Comparison of ENCODE assay signal across 14 cellular contexts in genomic region chr17:76402711-76403110, GRCh38. TPM values are rescaled to one million over a fixed set of nuclear protein-coding genes. Genes with fewer than 3 reads are reported as not detected.
DNase-seq lines count a peak whose midpoint lies in the region; ATAC-seq and TF ChIP-seq lines count a peak whose summit lies in the region.
"Had no signal": no experiment of that assay in that cellular context is flagged by ENCODE, and none has a peak within 500 bp of the region (broad histone marks: within the 10 kb centered on the region; RNA-seq: fewer than 3 reads in every experiment).

No MANE protein-coding gene starts in this region.

- 96 to 100% methylated on average over 1 to 5 of the region's 5 CpGs for WGBS in endodermal cell (ENCODE audit: insufficient coverage in 1 of 2, insufficient read length in 1 of 2), 2 experiments

- no peaks in the 10 kb centered on the region for H3K4me1 Mint-ChIP-seq in activated T-cell treated with anti-CD3 and anti-CD28 coated beads, Interleukin-2, amount 50 U/mL, for 24 hours (ENCODE audit: low read depth)
- no peaks in the 10 kb centered on the region for H3K4me1 Mint-ChIP-seq in activated T-cell treated with anti-CD3 and anti-CD28 coated beads, Interleukin-2, amount 50 U/mL, for 72 hours (ENCODE audit: low read depth)
- H3K4me1 Mint-ChIP-seq in stimulated activated naive B cell treated with anti-CD40 and anti-IgM and Interleukin-4, amounts not matched to agents 10 μg/mL and 1 μg/mL and 100 μg/mL, for 72 hours, result peaks cover 26 to 42% of the 10 kb centered on the region in 2 donors
- H3K4me1 Mint-ChIP-seq in endodermal cell (no peaks in the 10 kb centered on the region), chondrocyte (ENCODE audit: low read depth) (peaks cover 7% of the 10 kb centered on the region)

- peaks cover 53% of the 10 kb centered on the region for H3K36me3 ChIP-seq in endodermal cell (ENCODE audit: control insufficient read depth, insufficient read depth, low read length)

- no peaks in the 10 kb centered on the region for H3K9me3 ChIP-seq in endodermal cell (ENCODE audit: control insufficient read depth, low read length)
- H3K9me3 ChIP-seq: BLaER1 treated with 17β-estradiol and CSF1 and Interleukin-3, amounts not matched to agents 10 nM and 100 nM had no signal

- no peak overlapping the region for H3K9ac ChIP-seq in endodermal cell (ENCODE audit: extremely low read depth, low read length, poor library complexity, severe bottlenecking)
- H3K9ac ChIP-seq: BLaER1 treated with 17β-estradiol and CSF1 and Interleukin-3, amounts not matched to agents 10 nM and 100 nM had no signal

- peaks cover 80% of the 10 kb centered on the region for H3K36me3 Mint-ChIP-seq in activated T-cell treated with anti-CD3 and anti-CD28 coated beads, Interleukin-2, amount 50 U/mL, for 24 hours (ENCODE audit: low read depth)
- peaks cover 2 to 11% of the 10 kb centered on the region in 2 donors for H3K36me3 Mint-ChIP-seq in activated T-cell treated with anti-CD3 and anti-CD28 coated beads, Interleukin-2, amount 50 U/mL, for 72 hours (ENCODE audit: insufficient read depth in 2 of 2)
- H3K36me3 Mint-ChIP-seq in stimulated activated naive B cell treated with anti-CD40 and anti-IgM and Interleukin-4, amounts not matched to agents 10 μg/mL and 1 μg/mL and 100 μg/mL, for 72 hours, result peaks cover 53 to 71% of the 10 kb centered on the region in 2 donors
- peaks cover 60% of the 10 kb centered on the region for H3K36me3 Mint-ChIP-seq in endodermal cell (ENCODE audit: low read depth)
- H3K36me3 Mint-ChIP-seq in chondrocyte (ENCODE audit: low read depth), result peaks cover 36% of the 10 kb centered on the region

- POLR2A ChIA-PET in RWPE1 (lab: Yijun Ruan, JAX; ENCODE audit: low non-redundant PET), result no interaction called here

- H3K27ac Mint-ChIP-seq in activated T-cell treated with anti-CD3 and anti-CD28 coated beads, Interleukin-2, amount 50 U/mL, for 24 hours, result peak overlapping the region; percentile 34
- H3K27ac Mint-ChIP-seq in activated T-cell treated with anti-CD3 and anti-CD28 coated beads, Interleukin-2, amount 50 U/mL, for 72 hours, result no peak overlapping the region
- H3K27ac Mint-ChIP-seq in stimulated activated naive B cell treated with anti-CD40 and anti-IgM and Interleukin-4, amounts not matched to agents 10 μg/mL and 1 μg/mL and 100 μg/mL, for 72 hours, result peak overlapping the region; percentile 2
- H3K27ac Mint-ChIP-seq in endodermal cell (no peak overlapping the region), chondrocyte (ENCODE audit: unreplicated experiment) (no peak overlapping the region)
- H3K27ac Mint-ChIP-seq: CD4-positive, CD25-positive, alpha-beta regulatory T cell had no signal

- CTCF ChIA-PET in RWPE1 (lab: Yijun Ruan, JAX), result interaction anchor here (0.7 kb wide), 1 partner anchor 195 kb away, joined by 3 read pairs; no protein-coding TSS in a partner anchor

- H3K9me3 Mint-ChIP-seq in activated T-cell treated with anti-CD3 and anti-CD28 coated beads, Interleukin-2, amount 50 U/mL, for 24 hours, result no peaks in the 10 kb centered on the region
- H3K9me3 Mint-ChIP-seq in activated T-cell treated with anti-CD3 and anti-CD28 coated beads, Interleukin-2, amount 50 U/mL, for 72 hours, result no peaks in the 10 kb centered on the region
- no peaks in the 10 kb centered on the region for H3K9me3 Mint-ChIP-seq in stimulated activated naive B cell treated with anti-CD40 and anti-IgM and Interleukin-4, amounts not matched to agents 10 μg/mL and 1 μg/mL and 100 μg/mL, for 72 hours
- H3K9me3 Mint-ChIP-seq in endodermal cell (no peaks in the 10 kb centered on the region), chondrocyte (ENCODE audit: low read depth) (no peaks in the 10 kb centered on the region)
- H3K9me3 Mint-ChIP-seq: H9 had no signal

- H3K4me1 ChIP-seq in endodermal cell (ENCODE audit: control insufficient read depth, insufficient read depth, low read length), result no peaks in the 10 kb centered on the region

- no peak for DNase-seq in activated T-cell treated with anti-CD3 and anti-CD28 coated beads, Interleukin-2, amount 50 U/mL, for 24 hours
- DNase-seq in activated T-cell treated with anti-CD3 and anti-CD28 coated beads, Interleukin-2, amount 50 U/mL, for 72 hours, result no peak
- DNase-seq in RWPE1 (ENCODE audit: low spot score), result no peak
- DNase-seq in myocyte (ENCODE audit: low read depth), result peak; percentile 57
- no peak for DNase-seq in stimulated activated naive B cell treated with anti-CD40 and anti-IgM and Interleukin-4, amounts not matched to agents 10 μg/mL and 1 μg/mL and 100 μg/mL, for 72 hours
- no peak for DNase-seq in endodermal cell
- DNase-seq in chondrocyte (ENCODE audit: low spot score), result no peak
- DNase-seq: ACHN; CD4-positive, CD25-positive, alpha-beta regulatory T cell; DMS53; GF-D8; GOT3; H9 had no signal

- H3K4me3 Mint-ChIP-seq in activated T-cell treated with anti-CD3 and anti-CD28 coated beads, Interleukin-2, amount 50 U/mL, for 24 hours, result no peak overlapping the region
- no peak overlapping the region for H3K4me3 Mint-ChIP-seq in activated T-cell treated with anti-CD3 and anti-CD28 coated beads, Interleukin-2, amount 50 U/mL, for 72 hours
- no peak overlapping the region for H3K4me3 Mint-ChIP-seq in stimulated activated naive B cell treated with anti-CD40 and anti-IgM and Interleukin-4, amounts not matched to agents 10 μg/mL and 1 μg/mL and 100 μg/mL, for 72 hours
- H3K4me3 Mint-ChIP-seq in endodermal cell (no peak overlapping the region), chondrocyte (ENCODE audit: unreplicated experiment) (no peak overlapping the region)
- H3K4me3 Mint-ChIP-seq: CD4-positive, CD25-positive, alpha-beta regulatory T cell; H9 had no signal

- H3K27ac ChIP-seq in RWPE1 (0 out of 2 replicates have a peak overlapping the region, but pooled peaks have one; percentile 1), endodermal cell (ENCODE audit: low read depth, low read length) (no peak overlapping the region)
- H3K27ac ChIP-seq: BLaER1 treated with 17β-estradiol and CSF1 and Interleukin-3, amounts not matched to agents 10 nM and 100 nM had no signal

- no peak overlapping the region for H3K4me3 ChIP-seq in endodermal cell (ENCODE audit: low read length)
- H3K4me3 ChIP-seq: BLaER1 treated with 17β-estradiol and CSF1 and Interleukin-3, amounts not matched to agents 10 nM and 100 nM had no signal

- TF ChIP-seq CTCF in RWPE1 (conservative IDR thresholded peaks at IDR 0.05; ENCODE audit: low read depth) (no peak), endodermal cell (conservative IDR thresholded peaks at IDR 0.05) (no peak), chondrocyte (IDR thresholded peaks at IDR 0.05) (no peak)

- H3K27me3 Mint-ChIP-seq in activated T-cell treated with anti-CD3 and anti-CD28 coated beads, Interleukin-2, amount 50 U/mL, for 24 hours, result no peaks in the 10 kb centered on the region
- H3K27me3 Mint-ChIP-seq in activated T-cell treated with anti-CD3 and anti-CD28 coated beads, Interleukin-2, amount 50 U/mL, for 72 hours (ENCODE audit: low read depth), result no peaks in the 10 kb centered on the region
- H3K27me3 Mint-ChIP-seq in stimulated activated naive B cell treated with anti-CD40 and anti-IgM and Interleukin-4, amounts not matched to agents 10 μg/mL and 1 μg/mL and 100 μg/mL, for 72 hours, result no peaks in the 10 kb centered on the region
- H3K27me3 Mint-ChIP-seq in endodermal cell (ENCODE audit: insufficient read depth), result no peaks in the 10 kb centered on the region
- no peaks in the 10 kb centered on the region for H3K27me3 Mint-ChIP-seq in chondrocyte (ENCODE audit: low read depth)
- H3K27me3 Mint-ChIP-seq: CD4-positive, CD25-positive, alpha-beta regulatory T cell had no signal

- H3K27me3 ChIP-seq in endodermal cell (ENCODE audit: control insufficient read depth, insufficient read depth, low read length, poor library complexity, severe bottlenecking), result no peaks in the 10 kb centered on the region
- H3K27me3 ChIP-seq: BLaER1 treated with 17β-estradiol and CSF1 and Interleukin-3, amounts not matched to agents 10 nM and 100 nM had no signal

- no peak for ATAC-seq in activated T-cell treated with anti-CD3 and anti-CD28 coated beads, Interleukin-2, amount 50 U/mL, for 72 hours (replicated peaks in 1 of 2)
- ATAC-seq in stimulated activated naive B cell treated with anti-CD40 and anti-IgM and Interleukin-4, amounts not matched to agents 10 μg/mL and 1 μg/mL and 100 μg/mL, for 72 hours (replicated peaks), result no peak

RNA-seq across cellular contexts. Expression of gene SPHK1, which starts 18.3 kb away (rescaled TPM):
- 10 to 100 TPM; 11.6 to 13.9 TPM for total RNA-seq in activated T-cell treated with anti-CD3 and anti-CD28 coated beads, Interleukin-2, amount 50 U/mL, for 72 hours
- total RNA-seq in myocyte (9.0 and 11.1 TPM in 2 replicates), endodermal cell (1 to 10 TPM; 1.5 to 1.8 TPM), chondrocyte (5.8 to 12.8 TPM (median 12.7 TPM) in 3 replicates)
- polyA plus RNA-seq in myocyte (2012), result 22.2 TPM
- 8.0 TPM for polyA plus RNA-seq in endodermal cell (2013, experiment 1 of 2)
- 6.2 TPM for polyA plus RNA-seq in endodermal cell (2013, experiment 2 of 2)

RNA-seq across cellular contexts. Expression of gene PRPSAP1, which starts 49.0 kb away (rescaled TPM):
- total RNA-seq in activated T-cell treated with anti-CD3 and anti-CD28 coated beads, Interleukin-2, amount 50 U/mL, for 72 hours, result 10 to 100 TPM; 46.4 to 52.6 TPM
- total RNA-seq in myocyte (37.4 and 58.5 TPM in 2 replicates), endodermal cell (10 to 100 TPM; 60.9 to 89.8 TPM), chondrocyte (41.4 to 59.0 TPM (median 55.3 TPM) in 3 replicates)
- polyA plus RNA-seq in myocyte (2012), result 52.9 TPM
- 70.1 TPM for polyA plus RNA-seq in endodermal cell (2013, experiment 1 of 2)
- polyA plus RNA-seq in endodermal cell (2013, experiment 2 of 2), result 68.6 TPM

RNA-seq across cellular contexts. Expression of gene UBE2O, which starts 50.2 kb away (rescaled TPM):
- 10 to 100 TPM; 21.5 to 22.8 TPM for total RNA-seq in activated T-cell treated with anti-CD3 and anti-CD28 coated beads, Interleukin-2, amount 50 U/mL, for 72 hours
- total RNA-seq in myocyte (12.7 and 21.1 TPM in 2 replicates), endodermal cell (10 to 100 TPM; 45.4 to 46.5 TPM), chondrocyte (20.0 to 22.1 TPM (median 22.0 TPM) in 3 replicates)
- 16.9 TPM for polyA plus RNA-seq in myocyte (2012)
- polyA plus RNA-seq in endodermal cell (2013, experiment 1 of 2), result 41.5 TPM
- polyA plus RNA-seq in endodermal cell (2013, experiment 2 of 2), result 38.4 TPM

Comparison
In these comparisons a context has a peak if more than half of its experiments do, and no peak if none do; other contexts are left out.
1. H3K27ac Mint-ChIP-seq: peak in activated T-cell treated with anti-CD3 and anti-CD28 coated beads, Interleukin-2, amount 50 U/mL, for 24 hours (single experiment) and stimulated activated naive B cell treated with anti-CD40 and anti-IgM and Interleukin-4, amounts not matched to agents 10 μg/mL and 1 μg/mL and 100 μg/mL, for 72 hours (single experiment); none in activated T-cell treated with anti-CD3 and anti-CD28 coated beads, Interleukin-2, amount 50 U/mL, for 72 hours (single experiment), endodermal cell (single experiment) and chondrocyte (single experiment).